ENCODE assay signal across 30 cellular contexts in genomic region chr10:57314046-57314445, GRCh38.
"Had no signal": no experiment of that assay in that cellular context is flagged by ENCODE, and none has a peak within 500 bp of the region (broad histone marks: within the 10 kb centered on the region; RNA-seq: fewer than 3 reads in every experiment).

No MANE protein-coding gene starts in this region.

- H3K4me2 ChIP-seq: hepatocyte, neural progenitor cell had no signal

- H3K9ac ChIP-seq: neural progenitor cell, parathyroid adenoma had no signal

- H3K4me3 ChIP-seq: heart right ventricle, hepatocyte, left lung, lung, neural progenitor cell, skin epidermis, stomach, suprapubic skin, thoracic aorta, tibial artery, upper lobe of right lung had no signal

- H3K36me3 ChIP-seq: heart right ventricle, left lung, neural progenitor cell, neutrophil, stomach, suprapubic skin, thoracic aorta, tibial artery, upper lobe of right lung had no signal

- H3K27ac ChIP-seq: heart right ventricle, hepatocyte, left lung, neural progenitor cell, neutrophil, parathyroid adenoma, skin epidermis, stomach, suprapubic skin, thoracic aorta, tibial artery, upper lobe of right lung had no signal

- FAIRE-seq: keratinocyte, urothelium cell line had no signal

- H3K27me3 ChIP-seq: heart right ventricle, hepatocyte, left lung, neural progenitor cell, neutrophil, stomach, suprapubic skin, tibial artery, upper lobe of right lung had no signal

- H3K9me3 ChIP-seq: heart right ventricle, left lung, neutrophil, stomach, suprapubic skin, thoracic aorta, tibial artery, upper lobe of right lung had no signal

- DNase-seq: heart right ventricle; kidney glomerular epithelial cell; left cardiac atrium; left lung; naive B cell; natural killer cell; nephron progenitor cell; occipital lobe; retina; right cardiac atrium; stimulated activated CD4-positive, alpha-beta T cell treated with anti-CD3 and anti-CD28 coated beads, Interleukin-12 subunit alpha, Interleukin-12 subunit beta, amount 100 ng/mL, for 4 hours; stimulated activated CD4-positive, alpha-beta T cell treated with anti-CD3 and anti-CD28 coated beads, Interleukin-15, amount 100 ng/mL, for 24 hours; stimulated activated CD4-positive, alpha-beta T cell treated with anti-CD3 and anti-CD28 coated beads, Interleukin-2, amount 100 ng/mL, for 24 hours; stimulated activated CD4-positive, alpha-beta T cell treated with anti-CD3 and anti-CD28 coated beads, Interleukin-4, amount 100 ng/mL, for 1 hour; stimulated activated naive B cell treated with anti-CD40 and anti-IgM and Interleukin-4, amounts not matched to agents 10 μg/mL and 1 μg/mL and 100 μg/mL, for 72 hours; stimulated activated naive CD8-positive, alpha-beta T cell treated with anti-CD3 and anti-CD28 coated beads, Interleukin-15, Interleukin-2, amounts not matched to agents 100 U/mL and 50 U/mL, for 24 hours; stomach; tibial artery; trophoblast cell; upper lobe of right lung had no signal

- H3K4me1 ChIP-seq: heart right ventricle, left lung, neural progenitor cell, parathyroid adenoma, stomach, suprapubic skin, tibial artery, upper lobe of right lung had no signal

- H2AFZ ChIP-seq: hepatocyte, neural progenitor cell, parathyroid adenoma had no signal
